12 cellular contexts compared by ENCODE assay signal in the genomic region with DNA sequence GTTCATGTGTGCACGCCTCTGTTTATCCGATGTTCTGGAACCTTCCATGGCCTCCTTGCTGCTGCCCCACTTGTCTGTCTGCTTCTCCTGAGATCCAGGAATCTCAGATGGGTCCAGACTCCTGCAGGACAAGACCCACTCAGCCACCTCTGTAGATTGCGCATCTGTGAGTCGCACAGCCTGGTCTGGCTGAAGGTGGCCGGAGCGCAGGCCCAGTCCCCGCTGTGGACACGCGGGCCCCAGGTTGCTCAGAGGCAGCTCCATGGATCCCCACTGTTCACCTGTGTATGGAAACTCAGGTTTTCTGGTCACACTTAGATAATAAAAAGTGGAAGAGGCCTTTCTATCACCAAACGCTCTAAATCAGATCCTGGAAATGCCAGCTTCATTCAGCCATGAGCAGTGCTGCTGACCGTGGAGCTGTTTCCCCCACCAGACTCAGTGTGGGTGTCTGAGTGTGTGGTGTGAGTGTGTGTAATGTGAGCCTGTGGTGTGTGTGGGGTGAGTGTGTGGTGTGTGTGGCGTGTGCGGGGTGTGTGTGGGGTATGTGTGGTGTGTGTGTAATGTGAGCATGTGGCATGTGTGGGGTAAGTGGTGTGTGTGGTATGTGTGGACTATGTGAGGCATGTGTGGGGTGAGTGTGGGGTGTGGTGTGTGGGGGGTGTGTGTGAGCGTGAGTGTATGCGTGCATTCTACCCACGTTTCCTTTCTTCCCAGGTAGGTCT. TPM values are rescaled to one million over a fixed set of nuclear protein-coding genes. Genes with fewer than 3 reads are reported as not detected.
DNase-seq lines count a peak whose midpoint lies in the region; ATAC-seq, FAIRE-seq and TF ChIP-seq lines count a peak whose summit lies in the region.
"Had no signal": no experiment of that assay in that cellular context is flagged by ENCODE, and none has a peak within 500 bp of the region (broad histone marks: within the 10 kb centered on the region; RNA-seq: fewer than 3 reads in every experiment).

No MANE protein-coding gene starts in this region.

- intact Hi-C loops in lower lobe of right lung (cut with DNase I) (no loop called here), upper lobe of right lung (cut with DNase I) (loop anchor here (10.0 kb wide), 1 partner anchor 84 kb away; no protein-coding TSS in a partner anchor)

- H3K4me3 ChIP-seq in lower lobe of right lung (no peak overlapping the region), upper lobe of right lung (no peak overlapping the region)
- H3K4me3 ChIP-seq: SJCRH30 had no signal

- no peaks in the 10 kb centered on the region for H3K27me3 ChIP-seq in lower lobe of right lung (ENCODE audit: low read depth)
- no peaks in the 10 kb centered on the region for H3K27me3 ChIP-seq in upper lobe of right lung
- H3K27me3 ChIP-seq: SJCRH30 had no signal

- no peak for DNase-seq in HTR-8/SVneo (ENCODE audit: insufficient read length, low spot score)
- no peak for DNase-seq in lower lobe of right lung
- no peak for DNase-seq in upper lobe of right lung
- no peak for DNase-seq in activated gamma-delta T cell treated with Interleukin-2 at 50 U/mL for 16 hours
- DNase-seq in iPS-NIHi11 (ENCODE audit: low spot score): no peak
- DNase-seq: CD8-positive, alpha-beta T cell; EL; NCI-H510A; SJCRH30 had no signal

- ATAC-seq in lower lobe of right lung (peak; percentile 28 to 38), upper lobe of right lung (peak; percentile 8), HG03135 (IDR thresholded peaks at IDR 0.05; ENCODE audit: unreplicated experiment) (no peak)

- FAIRE-seq in HTR-8/SVneo (lab: Jason Lieb, UNC): peak; percentile 73
- FAIRE-seq: RCC 7860 had no signal

- TF ChIP-seq CTCF in lower lobe of right lung (IDR thresholded peaks at IDR 0.05) (no peak), upper lobe of right lung (IDR thresholded peaks at IDR 0.05) (no peak)

- H3K27ac ChIP-seq in cingulate gyrus (ENCODE audit: low read depth, low read length) (peak overlapping the region; percentile 65), lower lobe of right lung (no peak overlapping the region), upper lobe of right lung (no peak overlapping the region)
- H3K27ac ChIP-seq: SJCRH30 had no signal

- H3K36me3 ChIP-seq in lower lobe of right lung: no peaks in the 10 kb centered on the region
- H3K36me3 ChIP-seq in upper lobe of right lung: no peaks in the 10 kb centered on the region
- H3K36me3 ChIP-seq: SJCRH30 had no signal

- no peaks in the 10 kb centered on the region for H3K9me3 ChIP-seq in lower lobe of right lung
- H3K9me3 ChIP-seq in upper lobe of right lung: no peaks in the 10 kb centered on the region
- H3K9me3 ChIP-seq: SJCRH30 had no signal

- H3K4me1 ChIP-seq in lower lobe of right lung: no peaks in the 10 kb centered on the region
- H3K4me1 ChIP-seq in upper lobe of right lung: no peaks in the 10 kb centered on the region
- H3K4me1 ChIP-seq: SJCRH30 had no signal

RNA-seq across cellular contexts. Expression of a gene that starts 59.5 kb away (rescaled TPM):
- 42.4 TPM for total RNA-seq in lower lobe of right lung
- 69.7 TPM for total RNA-seq in upper lobe of right lung
